In genomic region chr4:186878203-186878800, GRCh38 we compare ENCODE assay signal across 19 cellular contexts.
"Had no signal": no experiment of that assay in that cellular context is flagged by ENCODE, and none has a peak within 500 bp of the region (broad histone marks: within the 10 kb centered on the region; RNA-seq: fewer than 3 reads in every experiment).

No MANE protein-coding gene starts in this region.

- H3K27ac ChIP-seq: ascending aorta, lower lobe of right lung, parathyroid adenoma, sigmoid colon, spleen, WERI-Rb-1 had no signal

- ATAC-seq: activated naive CD8-positive, alpha-beta T cell treated with anti-CD3 and anti-CD28 coated beads, Interleukin-2, amount 50 U/mL, for 24 hours; lower lobe of right lung; natural killer cell treated with Interleukin-12 subunit alpha and Interleukin-12 subunit beta and Interleukin-15 and Interleukin-18, amount 100 ng/mL, for 72 hours; stimulated activated naive B cell treated with anti-CD40 and anti-IgM and Interleukin-4, amounts not matched to agents 10 μg/mL and 1 μg/mL and 100 μg/mL, for 72 hours; T-helper 17 cell had no signal

- DNase-seq: activated CD4-positive, alpha-beta T cell treated with anti-CD3 and anti-CD28 coated beads for 1 hour; activated CD8-positive, alpha-beta memory T cell treated with anti-CD3 and anti-CD28 coated beads for 24 hours; activated CD8-positive, alpha-beta memory T cell treated with anti-CD3 and anti-CD28 coated beads, Interleukin-2, amount 50 U/mL, for 48 hours; activated effector memory CD4-positive, alpha-beta T cell treated with Interleukin-2 at 50 U/mL for 16 hours; activated naive CD4-positive, alpha-beta T cell treated with anti-CD3 and anti-CD28 coated beads, Interleukin-2, amount 10 ng/mL, durations not matched to agents 7 days and 5 days; activated naive CD8-positive, alpha-beta T cell treated with anti-CD3 and anti-CD28 coated beads, Interleukin-2, amount 50 U/mL, for 24 hours; activated T-cell treated with anti-CD3 and anti-CD28 coated beads, Interleukin-2, amount 50 U/mL, for 48 hours; dermis blood vessel endothelial cell; effector memory CD4-positive, alpha-beta T cell; head of caudate nucleus; lower lobe of right lung; sigmoid colon; spleen; stimulated activated naive B cell treated with anti-CD40 and anti-IgM and Interleukin-4, amounts not matched to agents 10 μg/mL and 1 μg/mL and 100 μg/mL, for 72 hours; T-helper 17 cell; WERI-Rb-1 had no signal

- H3K4me1 ChIP-seq: ascending aorta, lower lobe of right lung, parathyroid adenoma, sigmoid colon, spleen had no signal

- H3K36me3 ChIP-seq: ascending aorta, lower lobe of right lung, sigmoid colon, spleen, WERI-Rb-1 had no signal

- H3K4me3 ChIP-seq: ascending aorta, lower lobe of right lung, sigmoid colon, spleen had no signal

- H3K9me3 ChIP-seq: ascending aorta, lower lobe of right lung, sigmoid colon had no signal

- H3K27me3 ChIP-seq: ascending aorta, sigmoid colon, spleen had no signal
